In genomic region chr9:129888809-129889460, GRCh38 we compare ENCODE assay signal across 9 cellular contexts. TPM values are rescaled to one million over a fixed set of nuclear protein-coding genes. Genes with fewer than 3 reads are reported as not detected.
DNase-seq lines count a peak whose midpoint lies in the region; ATAC-seq, FAIRE-seq and TF ChIP-seq lines count a peak whose summit lies in the region.
"Had no signal": no experiment of that assay in that cellular context is flagged by ENCODE, and none has a peak within 500 bp of the region (broad histone marks: within the 10 kb centered on the region; RNA-seq: fewer than 3 reads in every experiment).

No MANE protein-coding gene starts in this region.

- 0 out of 2 replicates have a peak, but pooled peaks cover 4% of the 10 kb centered on the region for H3F3A ChIP-seq in OCI-LY1 (ENCODE audit: insufficient read depth, low read length)

- peak overlapping the region; percentile 93 for H2BK20ac ChIP-seq in H1 (ENCODE audit: low read length)

- H3K14ac ChIP-seq in H1 (ENCODE audit: insufficient read length): no peak overlapping the region

- H3K4me3 ChIP-seq in OCI-LY1 (ENCODE audit: low read depth, low read length, poor library complexity, severe bottlenecking) (peak overlapping the region; percentile 57), H1 (ENCODE audit: extremely low read depth in 1 of 4, insufficient read depth in 2 of 4, low read depth in 3 of 4, low read length in 4 of 4) (no peak overlapping the region), upper lobe of left lung (peak overlapping the region in 3 of 4 donors; percentile 4 to 26 (median 22))

- no peak overlapping the region for H3K23ac ChIP-seq in H1 (ENCODE audit: insufficient read length)

- H3K4me1 ChIP-seq in OCI-LY1 (ENCODE audit: insufficient read depth, low read length, severe bottlenecking) (peaks cover 73% of the 10 kb centered on the region), H1 (replicated peaks in 1 of 4; ENCODE audit: control insufficient read depth in 3 of 4, insufficient read depth in 4 of 4, low read length in 3 of 4) (peaks cover 0 to 27% (median 23%) of the 10 kb centered on the region in 4 experiments; a peak in 6 of 7 replicates), upper lobe of left lung (peaks cover 50 to 86% (median 72%) of the 10 kb centered on the region in 4 donors)

- peak overlapping the region; percentile 34; the same call in 1 of the 2 replicates for H3K9ac ChIP-seq in OCI-LY1 (ENCODE audit: low read length)
- no peak overlapping the region for H3K9ac ChIP-seq in H1 (replicated peaks in 1 of 4; ENCODE audit: extremely low read depth in 1 of 4, low read depth in 3 of 4, low read length in 3 of 4)

- H3K9me2 ChIP-seq in OCI-LY1 (ENCODE audit: low read depth, low read length): no peaks in the 10 kb centered on the region

- H3K4me2 ChIP-seq in OCI-LY1 (ENCODE audit: low read length) (peak overlapping the region; percentile 67), H1 (ENCODE audit: insufficient read depth in 1 of 2, low read depth in 2 of 2, low read length in 2 of 2) (peak overlapping the region in 1 of 2 experiments; percentile 92; a peak in 1 of 4 replicates)

- H3K4ac ChIP-seq in H1 (replicated peaks; ENCODE audit: insufficient read length, low read depth, low read length): peak overlapping the region; percentile 91

- H4K20me1 ChIP-seq in OCI-LY1 (ENCODE audit: insufficient read depth, low read length) (no peaks in the 10 kb centered on the region), H1 (replicated peaks in 1 of 2; ENCODE audit: control insufficient read depth in 1 of 2, insufficient read depth in 2 of 2, low read length in 2 of 2) (no peaks in the 10 kb centered on the region)

- no peaks in the 10 kb centered on the region for H3K79me1 ChIP-seq in H1 (ENCODE audit: low read depth, low read length)

- peak overlapping the region; percentile 78 for H3K18ac ChIP-seq in H1 (ENCODE audit: extremely low read depth, low read length)

- H3K27ac ChIP-seq in OCI-LY1 (ENCODE audit: low read depth, low read length, poor library complexity, severe bottlenecking) (peak overlapping the region; percentile 91), H1 (ENCODE audit: low read depth, low read length) (no peak overlapping the region), upper lobe of left lung (peak overlapping the region; percentile 84 to 90 (median 86))

- no peak for TF ChIP-seq POLR2A in H1 (IDR thresholded peaks at IDR 0.05; ENCODE audit: control extremely low read depth in 1 of 2, low read depth in 2 of 2, low read length in 2 of 2)
- no peak for TF ChIP-seq POLR2A in upper lobe of left lung (IDR thresholded peaks at IDR 0.05)

- H4K5ac ChIP-seq in H1 (ENCODE audit: insufficient read length, low read depth, low read length): no peak overlapping the region

- H3K56ac ChIP-seq in H1 (replicated peaks; ENCODE audit: insufficient read length, low read depth, low read length): no peak overlapping the region

- FAIRE-seq in H1 (lab: Jason Lieb, UNC): no peak
- FAIRE-seq in D721Med (lab: Jason Lieb, UNC): no peak
- FAIRE-seq: H54 had no signal

- no peak for TF ChIP-seq RAD21 in H1 (IDR thresholded peaks at IDR 0.05 in 1 of 2, conservative IDR thresholded peaks at IDR 0.05 in 1 of 2; ENCODE audit: low read depth in 2 of 2, low read length in 2 of 2)

- H2AFZ ChIP-seq in OCI-LY1 (ENCODE audit: low read length): no peak overlapping the region
- no peak overlapping the region for H2AFZ ChIP-seq in H1 (ENCODE audit: low read length)

- H2BK12ac ChIP-seq in H1 (ENCODE audit: low read depth, low read length): peak overlapping the region; percentile 97; the same call in 1 of the 2 replicates

- TF ChIP-seq CTCF in OCI-LY1 (IDR thresholded peaks at IDR 0.05; ENCODE audit: low read length) (no peak), H1 (IDR thresholded peaks at IDR 0.05; ENCODE audit: control extremely low read depth in 1 of 3, insufficient read depth in 1 of 3, low read depth in 1 of 3, low read length in 3 of 3) (no peak), upper lobe of left lung (IDR thresholded peaks at IDR 0.05) (no peak), D721Med (IDR thresholded peaks at IDR 0.05; ENCODE audit: insufficient read depth, missing control alignments) (no peak)

- H3K9me3 ChIP-seq in OCI-LY1 (ENCODE audit: low read length) (no peaks in the 10 kb centered on the region), H1 (ENCODE audit: insufficient read depth in 2 of 2, low read depth in 1 of 2, low read length in 1 of 2) (no peaks in the 10 kb centered on the region), upper lobe of left lung (no peaks in the 10 kb centered on the region)

- H3K27me3 ChIP-seq in OCI-LY1 (ENCODE audit: insufficient read depth, low read length) (no peaks in the 10 kb centered on the region), H1 (replicated peaks in 1 of 4; ENCODE audit: control insufficient read depth in 3 of 4, extremely low read depth in 1 of 4, insufficient read depth in 3 of 4, low read length in 3 of 4) (no peaks in the 10 kb centered on the region), upper lobe of left lung (no peaks in the 10 kb centered on the region)

- H2BK120ac ChIP-seq in H1 (replicated peaks; ENCODE audit: low read depth, low read length): peak overlapping the region; percentile 47

- peaks cover 11% of the 10 kb centered on the region for H3K23me2 ChIP-seq in H1 (ENCODE audit: low read depth, low read length)

- peak overlapping the region; percentile 90 for H4K91ac ChIP-seq in H1 (replicated peaks; ENCODE audit: insufficient read length, low read length)

- peak overlapping the region; percentile 56; the same call in 1 of the 2 replicates for H2BK5ac ChIP-seq in H1 (ENCODE audit: low read depth, low read length)

- no peak overlapping the region; the same call in 1 of the 2 replicates for H4K8ac ChIP-seq in H1 (ENCODE audit: extremely low read depth, insufficient read depth, low read length)

- peak; percentile 35 to 62 for DNase-seq in stimulated activated CD4-positive, alpha-beta T cell treated with anti-CD3 and anti-CD28 coated beads, Interleukin-2, amount 100 ng/mL, for 24 hours
- DNase-seq in stimulated activated CD4-positive, alpha-beta T cell treated with anti-CD3 and anti-CD28 coated beads, Interleukin-4, amount 100 ng/mL, for 4 hours: no peak
- DNase-seq in H1 (ENCODE audit: low read depth in 1 of 2, low spot score in 2 of 2) (no peak), upper lobe of left lung (no peak), D341Med (ENCODE audit: low spot score) (no peak), NCI-H1092 treated with DMSO at 0.1 percent for 48 hours (lab: John Stamatoyannopoulos, UW) (no peak), D721Med (ENCODE audit: insufficient read length, low spot score) (no peak)

- H3K36me3 ChIP-seq in OCI-LY1 (ENCODE audit: insufficient read depth, low read length) (no peaks in the 10 kb centered on the region), H1 (ENCODE audit: control insufficient read depth in 2 of 4, insufficient read depth in 4 of 4, low read length in 3 of 4) (no peaks in the 10 kb centered on the region), upper lobe of left lung (peaks cover 0 to 4% (median 0%) of the 10 kb centered on the region in 4 donors)

- POLR2A ChIA-PET in H1 (lab: Charles Lee; ENCODE audit: partially characterized antibody): interaction anchor here (0.7 to 1.3 kb wide), 3 partner anchors 14 to 164 kb away, joined by 3 to 4 read pairs (median 3); no protein-coding TSS in a partner anchor

- peak overlapping the region; percentile 97; the same call in 1 of the 2 replicates for H2BK15ac ChIP-seq in H1 (ENCODE audit: low read length)

- CTCF ChIA-PET in H1 (lab: Charles Lee; ENCODE audit: partially characterized antibody): interaction anchor here (1.3 to 1.8 kb wide), 2 partner anchors 13 to 160 kb away, joined by 3 to 5 read pairs; no protein-coding TSS in a partner anchor

- H3K79me2 ChIP-seq in OCI-LY1 (ENCODE audit: insufficient read depth, low read length) (no peaks in the 10 kb centered on the region), H1 (ENCODE audit: control insufficient read depth in 1 of 2, insufficient read depth in 2 of 2, low read length in 2 of 2) (no peaks in the 10 kb centered on the region)

- peak overlapping the region; percentile 30; the same call in 1 of the 2 replicates for H2AK5ac ChIP-seq in H1 (ENCODE audit: low read depth, low read length)

- ATAC-seq in upper lobe of left lung (ENCODE audit: low FRiP score in 2 of 2): no peak

- WGBS in H1 (ENCODE audit: extremely low coverage in 1 of 2, insufficient coverage in 1 of 2, insufficient read length in 1 of 2, insufficient replicate concordance in 2 of 2, low coverage in 1 of 2, low lambda C conversion rate in 2 of 2, missing lambda C conversion rate in 1 of 2), 2 experiments: 89% methylated on average over 23 of the region's 23 CpGs; no CpG with 5 or more reads in 1 of the 2 experiments
- WGBS in upper lobe of left lung, 2 donors: 69 to 83% methylated on average over 17 to 23 of the region's 23 CpGs

- TF ChIP-seq EP300 in H1 (IDR thresholded peaks at IDR 0.05; ENCODE audit: borderline replicate concordance in 1 of 2, low read depth in 2 of 2, low read length in 2 of 2) (no peak), upper lobe of left lung (IDR thresholded peaks at IDR 0.05) (no peak)

TF ChIP-seq in H1, 55 proteins besides CTCF, POLR2A, EP300 and RAD21 (continues in another document):
- TF ChIP-seq BCL11A (IDR thresholded peaks at IDR 0.05; ENCODE audit: low read depth in 2 of 2, low read length in 2 of 2) (no peak), SUZ12 (IDR thresholded peaks at IDR 0.05; ENCODE audit: low read length) (no peak), HDAC2 (IDR thresholded peaks at IDR 0.05; ENCODE audit: borderline replicate concordance in 1 of 2, low read depth in 2 of 2, low read length in 2 of 2) (no peak)

RNA-seq across cellular contexts. Expression of gene USP20, which starts 53.7 kb away (rescaled TPM):
- total RNA-seq in H1 (2021; fragmentation: NEBNext Ultra II Directional; extraction: Animal tissue kit (Norgen Biotek cat#: 25700)): 13.4 and 17.9 TPM in 2 replicates
- polyA plus RNA-seq in H1 (2011; rRNA removed): 23.0 and 35.0 TPM in 2 replicates
- 19.8 TPM for polyA plus RNA-seq in H1 (2011; cell fraction: cytosol; rRNA removed)
- polyA plus RNA-seq in H1 (2011; cell fraction: nucleus; rRNA removed): 91.3 TPM
- polyA plus RNA-seq in H1 (2012, experiment 1 of 2): 14.6 to 23.3 TPM (median 18.9 TPM) in 4 replicates
- polyA plus RNA-seq in H1 (2012, experiment 2 of 2): 11.5 TPM
- 7.0 TPM for polyA plus RNA-seq in H1 (2013, experiment 1 of 2)
- 5.9 TPM for polyA plus RNA-seq in H1 (2013, experiment 2 of 2)
- 12.4 and 12.7 TPM in 2 replicates for polyA minus RNA-seq in H1 (2011; rRNA and poly(A)+ RNA removed)
- polyA minus RNA-seq in H1 (2011; cell fraction: cytosol; rRNA and poly(A)+ RNA removed): 15.6 TPM
- polyA minus RNA-seq in H1 (2011; cell fraction: nucleus; rRNA and poly(A)+ RNA removed): 11.1 TPM
- total RNA-seq in upper lobe of left lung: 10 to 100 TPM; 17.3 to 75.4 (median 26.2) TPM

RNA-seq across cellular contexts. Expression of gene C9orf78, which starts 53.9 kb away (rescaled TPM):
- 40.6 and 47.7 TPM in 2 replicates for total RNA-seq in H1 (2021; fragmentation: NEBNext Ultra II Directional; extraction: Animal tissue kit (Norgen Biotek cat#: 25700))
- polyA plus RNA-seq in H1 (2011; rRNA removed): 16.7 and 17.4 TPM in 2 replicates
- 41.3 TPM for polyA plus RNA-seq in H1 (2011; cell fraction: cytosol; rRNA removed)
- 7.4 TPM for polyA plus RNA-seq in H1 (2011; cell fraction: nucleus; rRNA removed)
- polyA plus RNA-seq in H1 (2012, experiment 1 of 2): 50.4 to 64.0 TPM (median 54.5 TPM) in 4 replicates
- 10.5 TPM for polyA plus RNA-seq in H1 (2012, experiment 2 of 2)
- 32.3 TPM for polyA plus RNA-seq in H1 (2013, experiment 1 of 2)
- polyA plus RNA-seq in H1 (2013, experiment 2 of 2): 35.3 TPM
- 5.0 and 8.7 TPM in 2 replicates for polyA minus RNA-seq in H1 (2011; rRNA and poly(A)+ RNA removed)
- polyA minus RNA-seq in H1 (2011; cell fraction: cytosol; rRNA and poly(A)+ RNA removed): 17.6 TPM
- polyA minus RNA-seq in H1 (2011; cell fraction: nucleus; rRNA and poly(A)+ RNA removed): 6.8 TPM
- total RNA-seq in upper lobe of left lung: 10 to 100 TPM; 17.8 to 66.6 (median 36.5) TPM

Comparison
In these comparisons a context has a peak if more than half of its experiments do, and no peak if none do; other contexts are left out.
1. DNase-seq: peak in stimulated activated CD4-positive, alpha-beta T cell treated with anti-CD3 and anti-CD28 coated beads, Interleukin-2, amount 100 ng/mL, for 24 hours (2 of 2); none in stimulated activated CD4-positive, alpha-beta T cell treated with anti-CD3 and anti-CD28 coated beads, Interleukin-4, amount 100 ng/mL, for 4 hours (0 of 2), H1 (0 of 2), upper lobe of left lung (0 of 2), D341Med (single experiment), NCI-H1092 treated with DMSO at 0.1 percent for 48 hours (single experiment) and D721Med (single experiment).
2. H3K4me3 ChIP-seq: peak in OCI-LY1 (single experiment) and upper lobe of left lung (3 of 4); none in H1 (0 of 4).